27 cellular contexts compared by ENCODE assay signal in genomic region chr1:202151045-202151444, GRCh38. TPM values are rescaled to one million over a fixed set of nuclear protein-coding genes. Genes with fewer than 3 reads are reported as not detected.
DNase-seq lines count a peak whose midpoint lies in the region; ATAC-seq, FAIRE-seq and TF ChIP-seq lines count a peak whose summit lies in the region.
"Had no signal": no experiment of that assay in that cellular context is flagged by ENCODE, and none has a peak within 500 bp of the region (broad histone marks: within the 10 kb centered on the region; RNA-seq: fewer than 3 reads in every experiment).

No MANE protein-coding gene starts in this region.

- no peaks in the 10 kb centered on the region for H4K20me1 ChIP-seq in H1 (replicated peaks in 1 of 2; ENCODE audit: control insufficient read depth in 1 of 2, insufficient read depth in 2 of 2, low read length in 2 of 2)

- H3K23me2 ChIP-seq in H1 (ENCODE audit: low read depth, low read length), result no peaks in the 10 kb centered on the region

- H3K4ac ChIP-seq in H1 (replicated peaks; ENCODE audit: insufficient read length, low read depth, low read length), result no peak overlapping the region

- H2BK15ac ChIP-seq in H1 (ENCODE audit: low read length), result peak overlapping the region; percentile 61; the same call in 1 of the 2 replicates

- no peak overlapping the region for H2AK5ac ChIP-seq in H1 (ENCODE audit: low read depth, low read length)

- H3K36me3 Mint-ChIP-seq in T-helper 2 cell treated with Interferon-gamma antibody and Interleukin-4, amounts not matched to agents 5 μg/mL and 100 μg/mL, for 36 hours (ENCODE audit: low read depth), result peaks cover 66% of the 10 kb centered on the region

- H3K27ac Mint-ChIP-seq in T-helper 2 cell treated with Interferon-gamma antibody and Interleukin-4, amounts not matched to agents 5 μg/mL and 100 μg/mL, for 36 hours, result peak overlapping the region; percentile 65

- no peaks in the 10 kb centered on the region; a peak in 1 of 4 replicates for H3K9me3 ChIP-seq in H1 (ENCODE audit: insufficient read depth in 2 of 2, low read depth in 1 of 2, low read length in 1 of 2)
- H3K9me3 ChIP-seq: Caco-2, left ventricle myocardium inferior, pancreas, stomach, tibial nerve had no signal

- H3K4me3 ChIP-seq in HL-60 (replicated peaks; ENCODE audit: insufficient read depth, low read length) (no peak overlapping the region), H1 (ENCODE audit: extremely low read depth in 1 of 4, insufficient read depth in 2 of 4, low read depth in 3 of 4, low read length in 4 of 4) (no peak overlapping the region)
- H3K4me3 ChIP-seq: left ventricle myocardium inferior, pancreas, stomach, tibial nerve had no signal

- no peak overlapping the region for H3K4me3 Mint-ChIP-seq in T-helper 2 cell treated with Interferon-gamma antibody and Interleukin-4, amounts not matched to agents 5 μg/mL and 100 μg/mL, for 36 hours
- H3K4me3 Mint-ChIP-seq: nephron had no signal

- H3K27me3 Mint-ChIP-seq in T-helper 2 cell treated with Interferon-gamma antibody and Interleukin-4, amounts not matched to agents 5 μg/mL and 100 μg/mL, for 36 hours (ENCODE audit: low read depth), result no peaks in the 10 kb centered on the region

- H3K4me1 ChIP-seq in H1 (replicated peaks in 1 of 4; ENCODE audit: control insufficient read depth in 3 of 4, insufficient read depth in 4 of 4, low read length in 3 of 4), result peaks cover 0 to 3% (median 0%) of the 10 kb centered on the region in 4 experiments; a peak in 2 of 7 replicates
- H3K4me1 ChIP-seq: Caco-2 had no signal

- peaks cover 32% of the 10 kb centered on the region for H3K4me1 Mint-ChIP-seq in T-helper 2 cell treated with Interferon-gamma antibody and Interleukin-4, amounts not matched to agents 5 μg/mL and 100 μg/mL, for 36 hours (ENCODE audit: low read depth)

- H3K27me3 ChIP-seq in HL-60 (ENCODE audit: insufficient read depth, poor library complexity, severe bottlenecking), result no peaks in the 10 kb centered on the region
- H3K27me3 ChIP-seq in H1 (replicated peaks in 1 of 4; ENCODE audit: control insufficient read depth in 3 of 4, extremely low read depth in 1 of 4, insufficient read depth in 3 of 4, low read length in 3 of 4), result no peaks in the 10 kb centered on the region
- H3K27me3 ChIP-seq: pancreas, stomach, tibial nerve had no signal

- H3K4me2 ChIP-seq in H1 (ENCODE audit: insufficient read depth in 1 of 2, low read depth in 2 of 2, low read length in 2 of 2), result no peak overlapping the region

- H2AFZ ChIP-seq in H1 (ENCODE audit: low read length), result no peak overlapping the region

- H3K27ac ChIP-seq in HL-60 (replicated peaks) (peak overlapping the region; percentile 14; the same call in 1 of the 2 replicates), H1 (ENCODE audit: low read depth, low read length) (no peak overlapping the region)
- H3K27ac ChIP-seq: left ventricle myocardium inferior, pancreas, stomach, tibial nerve had no signal

- no peak for TF ChIP-seq POLR2A in H1 (IDR thresholded peaks at IDR 0.05; ENCODE audit: control extremely low read depth in 1 of 2, low read depth in 2 of 2, low read length in 2 of 2)

- no peak overlapping the region for H3K23ac ChIP-seq in H1 (ENCODE audit: insufficient read length)

- whole genome bisulfite sequencing in H1 (ENCODE audit: extremely low coverage in 1 of 2, insufficient coverage in 1 of 2, insufficient read length in 1 of 2, insufficient replicate concordance in 2 of 2, low coverage in 1 of 2, low lambda C conversion rate in 2 of 2, missing lambda C conversion rate in 1 of 2), 2 experiments, result 97% methylated on average over 2 of the region's 2 CpGs; no CpG with 5 or more reads in 1 of the 2 experiments

- no peaks in the 10 kb centered on the region for H3K9me3 Mint-ChIP-seq in T-helper 2 cell treated with Interferon-gamma antibody and Interleukin-4, amounts not matched to agents 5 μg/mL and 100 μg/mL, for 36 hours
- H3K9me3 Mint-ChIP-seq: nephron had no signal

- TF ChIP-seq EP300 in H1 (IDR thresholded peaks at IDR 0.05; ENCODE audit: borderline replicate concordance in 1 of 2, low read depth in 2 of 2, low read length in 2 of 2), result no peak

- H4K5ac ChIP-seq in H1 (ENCODE audit: insufficient read length, low read depth, low read length), result no peak overlapping the region

- no peak for DNase-seq in T-helper 2 cell treated with Interferon-gamma antibody and Interleukin-4, amounts not matched to agents 5 μg/mL and 100 μg/mL, for 36 hours (ENCODE audit: low spot score)
- DNase-seq in T-helper 2 cell (no peak), HL-60 (ENCODE audit: low read depth in 1 of 2, low spot score in 1 of 2) (no peak), H1 (ENCODE audit: low read depth in 1 of 2, low spot score in 2 of 2) (no peak), hepatic stellate cell (ENCODE audit: low spot score) (no peak)
- DNase-seq: 8988T; activated CD4-positive, alpha-beta T cell treated with anti-CD3 and anti-CD28 coated beads for 4 hours; Caco-2; DND-41; effector CD8-positive, alpha-beta T cell; foreskin melanocyte; hippocampal formation; left ventricle myocardium inferior; NCI-H1436; pancreas; SHP77 treated with DMSO at 0.1 percent for 48 hours; stimulated activated CD4-positive, alpha-beta T cell treated with anti-CD3 and anti-CD28 coated beads, Interleukin-4, amount 100 ng/mL, for 4 hours; stomach had no signal

- no peaks in the 10 kb centered on the region for H3K36me3 ChIP-seq in H1 (ENCODE audit: control insufficient read depth in 2 of 4, insufficient read depth in 4 of 4, low read length in 3 of 4)
- H3K36me3 ChIP-seq: left ventricle myocardium inferior, pancreas, tibial nerve had no signal

- ATAC-seq in HG03175 (IDR thresholded peaks at IDR 0.05; ENCODE audit: unreplicated experiment), result no peak
- ATAC-seq: esophagus mucosa, HCT116, pancreas, right cardiac atrium had no signal

- no peaks in the 10 kb centered on the region for H3K79me1 ChIP-seq in H1 (ENCODE audit: low read depth, low read length)

- no peak overlapping the region for H3K56ac ChIP-seq in H1 (replicated peaks; ENCODE audit: insufficient read length, low read depth, low read length)

- POLR2A ChIA-PET in H1 (lab: Charles Lee; ENCODE audit: partially characterized antibody), result no interaction called here

- TF ChIP-seq RAD21 in H1 (IDR thresholded peaks at IDR 0.05 in 1 of 2, conservative IDR thresholded peaks at IDR 0.05 in 1 of 2; ENCODE audit: low read depth in 2 of 2, low read length in 2 of 2), result no peak

- H4K91ac ChIP-seq in H1 (replicated peaks; ENCODE audit: insufficient read length, low read length), result no peak overlapping the region

- H3K9ac ChIP-seq in H1 (replicated peaks in 1 of 4; ENCODE audit: extremely low read depth in 1 of 4, low read depth in 3 of 4, low read length in 3 of 4), result no peak overlapping the region

- no peak for FAIRE-seq in H1 (lab: Jason Lieb, UNC)
- FAIRE-seq: GM12892, pancreas had no signal

- TF ChIP-seq CTCF in HL-60 (IDR thresholded peaks at IDR 0.05; ENCODE audit: insufficient read depth, low read length), result no peak
- TF ChIP-seq CTCF in H1 (IDR thresholded peaks at IDR 0.05; ENCODE audit: control extremely low read depth in 1 of 3, insufficient read depth in 1 of 3, low read depth in 1 of 3, low read length in 3 of 3), result no peak

- H2BK120ac ChIP-seq in H1 (replicated peaks; ENCODE audit: low read depth, low read length), result no peak overlapping the region

- CTCF ChIA-PET in H1 (lab: Charles Lee; ENCODE audit: partially characterized antibody), result interaction anchor here (0.6 to 2.2 kb wide), 5 partner anchors 12 to 22 kb away, joined by 3 to 10 read pairs (median 6); no protein-coding TSS in a partner anchor

- H3K18ac ChIP-seq in H1 (ENCODE audit: extremely low read depth, low read length), result no peak overlapping the region

- H2BK20ac ChIP-seq in H1 (ENCODE audit: low read length), result no peak overlapping the region

- H3K14ac ChIP-seq in H1 (ENCODE audit: insufficient read length), result no peak overlapping the region

- H3K79me2 ChIP-seq in H1 (ENCODE audit: control insufficient read depth in 1 of 2, insufficient read depth in 2 of 2, low read length in 2 of 2), result no peaks in the 10 kb centered on the region

- H2BK12ac ChIP-seq in H1 (ENCODE audit: low read depth, low read length), result no peak overlapping the region

- no peak overlapping the region; the same call in 1 of the 2 replicates for H2BK5ac ChIP-seq in H1 (ENCODE audit: low read depth, low read length)

- H4K8ac ChIP-seq in H1 (ENCODE audit: extremely low read depth, insufficient read depth, low read length), result no peak overlapping the region

RNA-seq across cellular contexts. Expression of gene ARL8A, which starts 6.5 kb away (rescaled TPM):
- 58.7 and 59.0 TPM in 2 replicates for total RNA-seq in H1 (2021; fragmentation: NEBNext Ultra II Directional; extraction: Animal tissue kit (Norgen Biotek cat#: 25700))
- 40.3 and 41.7 TPM in 2 replicates for polyA plus RNA-seq in H1 (2011; rRNA removed)
- 39.3 TPM for polyA plus RNA-seq in H1 (2011; cell fraction: cytosol; rRNA removed)
- 35.6 TPM for polyA plus RNA-seq in H1 (2011; cell fraction: nucleus; rRNA removed)
- polyA plus RNA-seq in H1 (2012, experiment 1 of 2), result 35.1 to 57.5 TPM (median 42.3 TPM) in 4 replicates
- 35.7 TPM for polyA plus RNA-seq in H1 (2012, experiment 2 of 2)
- 26.4 TPM for polyA plus RNA-seq in H1 (2013, experiment 1 of 2)
- polyA plus RNA-seq in H1 (2013, experiment 2 of 2), result 26.9 TPM
- polyA minus RNA-seq in H1 (2011; rRNA and poly(A)+ RNA removed), result 20.7 and 22.3 TPM in 2 replicates
- 23.3 TPM for polyA minus RNA-seq in H1 (2011; cell fraction: cytosol; rRNA and poly(A)+ RNA removed)
- polyA minus RNA-seq in H1 (2011; cell fraction: nucleus; rRNA and poly(A)+ RNA removed), result 16.2 TPM

RNA-seq across cellular contexts. Expression of gene PTPN7, which starts 9.4 kb away (rescaled TPM):
- total RNA-seq in H1 (2021; fragmentation: NEBNext Ultra II Directional; extraction: Animal tissue kit (Norgen Biotek cat#: 25700)), result not detected in 2 replicates
- 0.20 TPM in 2 replicates for polyA plus RNA-seq in H1 (2011; rRNA removed)
- polyA plus RNA-seq in H1 (2011; cell fraction: cytosol; rRNA removed), result 0.31 TPM
- 0.46 TPM for polyA plus RNA-seq in H1 (2011; cell fraction: nucleus; rRNA removed)
- polyA plus RNA-seq in H1 (2012, experiment 1 of 2), result 0.11 to 0.37 TPM (median 0.14 TPM) in 3 of 4 replicates, not detected in the other
- 0.13 TPM for polyA plus RNA-seq in H1 (2012, experiment 2 of 2)
- polyA plus RNA-seq in H1 (2013, experiment 1 of 2), result 0.12 TPM
- polyA plus RNA-seq in H1 (2013, experiment 2 of 2), result 0.11 TPM
- 0.10 TPM in 1 of 2 replicates, not detected in the other for polyA minus RNA-seq in H1 (2011; rRNA and poly(A)+ RNA removed)
- not detected for polyA minus RNA-seq in H1 (2011; cell fraction: cytosol; rRNA and poly(A)+ RNA removed)
- polyA minus RNA-seq in H1 (2011; cell fraction: nucleus; rRNA and poly(A)+ RNA removed), result not detected
- total RNA-seq: Caco-2, chondrocyte, NCI-H460 had no signal

RNA-seq across cellular contexts. Expression of gene GPR37L1, which starts 28.3 kb away (rescaled TPM):
- 0.08 and 0.13 TPM in 2 replicates for total RNA-seq in H1 (2021; fragmentation: NEBNext Ultra II Directional; extraction: Animal tissue kit (Norgen Biotek cat#: 25700))
- polyA plus RNA-seq in H1 (2011; rRNA removed), result 0.23 and 0.25 TPM in 2 replicates
- polyA plus RNA-seq in H1 (2011; cell fraction: cytosol; rRNA removed), result 0.16 TPM
- polyA plus RNA-seq in H1 (2011; cell fraction: nucleus; rRNA removed), result 0.17 TPM
- 0.18 to 0.20 TPM (median 0.20 TPM) in 4 replicates for polyA plus RNA-seq in H1 (2012, experiment 1 of 2)
- polyA plus RNA-seq in H1 (2012, experiment 2 of 2), result 0.09 TPM
- polyA plus RNA-seq in H1 (2013, experiment 1 of 2), result 0.10 TPM
- polyA plus RNA-seq in H1 (2013, experiment 2 of 2), result 0.15 TPM
- 0.13 and 0.22 TPM in 2 replicates for polyA minus RNA-seq in H1 (2011; rRNA and poly(A)+ RNA removed)
- not detected for polyA minus RNA-seq in H1 (2011; cell fraction: cytosol; rRNA and poly(A)+ RNA removed)
- 0.50 TPM for polyA minus RNA-seq in H1 (2011; cell fraction: nucleus; rRNA and poly(A)+ RNA removed)
- total RNA-seq: chondrocyte, NCI-H460 had no signal

RNA-seq across cellular contexts. Expression of gene LGR6, which starts 42.6 kb away (rescaled TPM):
- 0.50 and 1.1 TPM in 2 replicates for total RNA-seq in H1 (2021; fragmentation: NEBNext Ultra II Directional; extraction: Animal tissue kit (Norgen Biotek cat#: 25700))
- 1.0 and 1.3 TPM in 2 replicates for polyA plus RNA-seq in H1 (2011; rRNA removed)
- polyA plus RNA-seq in H1 (2011; cell fraction: cytosol; rRNA removed), result 0.56 TPM
- 1.6 TPM for polyA plus RNA-seq in H1 (2011; cell fraction: nucleus; rRNA removed)
- 0.36 to 1.2 TPM (median 0.82 TPM) in 4 replicates for polyA plus RNA-seq in H1 (2012, experiment 1 of 2)
- polyA plus RNA-seq in H1 (2012, experiment 2 of 2), result 0.59 TPM
- polyA plus RNA-seq in H1 (2013, experiment 1 of 2), result 1.0 TPM
- polyA plus RNA-seq in H1 (2013, experiment 2 of 2), result 1.0 TPM
- polyA minus RNA-seq in H1 (2011; rRNA and poly(A)+ RNA removed), result 0.66 and 0.91 TPM in 2 replicates
- polyA minus RNA-seq in H1 (2011; cell fraction: cytosol; rRNA and poly(A)+ RNA removed), result 2.3 TPM
- 1.7 TPM for polyA minus RNA-seq in H1 (2011; cell fraction: nucleus; rRNA and poly(A)+ RNA removed)
